ENCODE assay signal across 8 cellular contexts in genomic region chr2:19899853-19900525, GRCh38. TPM values are rescaled to one million over a fixed set of nuclear protein-coding genes. Genes with fewer than 3 reads are reported as not detected.
DNase-seq lines count a peak whose midpoint lies in the region; ATAC-seq and TF ChIP-seq lines count a peak whose summit lies in the region.

No MANE protein-coding gene starts in this region.

- intact Hi-C loops in activated CD4-positive, alpha-beta T cell treated with anti-CD3 and anti-CD28 coated beads, Interleukin-2, amount 10 ng/mL, durations not matched to agents 24 days and 14 days (cut with micrococcal nuclease), result loop anchor here (2.0 to 10.0 kb wide), 4 partner anchors 452 to 917 kb away; partner anchors contain the start of genes PUM2 and RHOB
- intact Hi-C loops in adrenal gland (cut with DNase I), result no loop called here

- TF ChIP-seq POLR2A in adrenal gland (IDR thresholded peaks at IDR 0.05), result no peak

- no peaks in the 10 kb centered on the region for H3K9me3 ChIP-seq in lung (ENCODE audit: control insufficient read depth in 2 of 2, insufficient read depth in 1 of 2, low read length in 1 of 2)
- H3K9me3 ChIP-seq in adrenal gland (replicated peaks in 1 of 3), result no peaks in the 10 kb centered on the region

- H3K9me3 Mint-ChIP-seq in activated CD4-positive, alpha-beta T cell treated with anti-CD3 and anti-CD28 coated beads, Interleukin-2, amount 10 ng/mL, durations not matched to agents 24 days and 14 days, result peaks cover 8% of the 10 kb centered on the region
- H3K9me3 Mint-ChIP-seq in activated naive CD8-positive, alpha-beta T cell treated with anti-CD3 and anti-CD28 coated beads, Interleukin-2, amount 50 U/mL, for 24 hours, result peaks cover 9% of the 10 kb centered on the region

- no peak overlapping the region for H3K4me3 ChIP-seq in lung
- H3K4me3 ChIP-seq in adrenal gland, result peak overlapping the region in 1 of 4 donors; percentile 64

- 62 to 73% methylated on average over 3 of the region's 3 CpGs for WGBS in lung, 2 donors
- 75 to 85% (median 80%) methylated on average over 3 of the region's 3 CpGs for WGBS in adrenal gland, 4 donors

- peaks cover 44% of the 10 kb centered on the region for H3K4me1 Mint-ChIP-seq in activated CD4-positive, alpha-beta T cell treated with anti-CD3 and anti-CD28 coated beads, Interleukin-2, amount 10 ng/mL, durations not matched to agents 24 days and 14 days
- H3K4me1 Mint-ChIP-seq in activated naive CD8-positive, alpha-beta T cell treated with anti-CD3 and anti-CD28 coated beads, Interleukin-2, amount 50 U/mL, for 24 hours, result peaks cover 65% of the 10 kb centered on the region

- TF ChIP-seq CTCF in lung (IDR thresholded peaks at IDR 0.05; ENCODE audit: control extremely low read depth, extremely low read depth), result no peak
- TF ChIP-seq CTCF in adrenal gland (IDR thresholded peaks at IDR 0.05), result no peak

- H3K36me3 ChIP-seq in lung (ENCODE audit: control insufficient read depth in 2 of 2, insufficient read depth in 2 of 2, low read length in 2 of 2) (peaks cover 0 to 1% of the 10 kb centered on the region in 2 donors), adrenal gland (replicated peaks in 1 of 2) (no peaks in the 10 kb centered on the region)

- ATAC-seq in HG03280 (IDR thresholded peaks at IDR 0.05; ENCODE audit: unreplicated experiment), result peak; percentile 29
- ATAC-seq in activated naive CD8-positive, alpha-beta T cell treated with anti-CD3 and anti-CD28 coated beads, Interleukin-2, amount 50 U/mL, for 24 hours, result no peak
- no peak for ATAC-seq in lung (ENCODE audit: insufficient read depth, low FRiP score)

- peaks cover 5% of the 10 kb centered on the region for H3K27me3 Mint-ChIP-seq in activated CD4-positive, alpha-beta T cell treated with anti-CD3 and anti-CD28 coated beads, Interleukin-2, amount 10 ng/mL, durations not matched to agents 24 days and 14 days
- H3K27me3 Mint-ChIP-seq in activated naive CD8-positive, alpha-beta T cell treated with anti-CD3 and anti-CD28 coated beads, Interleukin-2, amount 50 U/mL, for 24 hours, result no peaks in the 10 kb centered on the region

- peak overlapping the region; percentile 91 for H3K27ac Mint-ChIP-seq in activated CD4-positive, alpha-beta T cell treated with anti-CD3 and anti-CD28 coated beads, Interleukin-2, amount 10 ng/mL, durations not matched to agents 24 days and 14 days
- peak overlapping the region; percentile 90 for H3K27ac Mint-ChIP-seq in activated naive CD8-positive, alpha-beta T cell treated with anti-CD3 and anti-CD28 coated beads, Interleukin-2, amount 50 U/mL, for 24 hours

- no peaks in the 10 kb centered on the region for H3K27me3 ChIP-seq in lung (ENCODE audit: control insufficient read depth, insufficient read depth)
- H3K27me3 ChIP-seq in adrenal gland, result no peaks in the 10 kb centered on the region

- DNase-seq in activated CD4-positive, alpha-beta T cell treated with anti-CD3 and anti-CD28 coated beads, Interleukin-2, amount 10 ng/mL, durations not matched to agents 24 days and 14 days, result no peak
- no peak for DNase-seq in activated CD4-positive, alpha-beta T cell treated with anti-CD3 and anti-CD28 coated beads for 48 hours
- no peak for DNase-seq in activated naive CD8-positive, alpha-beta T cell treated with anti-CD3 and anti-CD28 coated beads, Interleukin-2, amount 50 U/mL, for 24 hours
- no peak for DNase-seq in lung (ENCODE audit: low spot score)
- no peak for DNase-seq in middle frontal gyrus (ENCODE audit: extremely low spot score, low spot score)
- DNase-seq in adrenal gland, result no peak
- DNase-seq in COLO829 (ENCODE audit: low spot score), result no peak

- peaks cover 5 to 31% of the 10 kb centered on the region in 2 donors for H3K4me1 ChIP-seq in lung (ENCODE audit: control insufficient read depth in 2 of 2, insufficient read depth in 2 of 2, low read length in 2 of 2)
- H3K4me1 ChIP-seq in adrenal gland (replicated peaks in 1 of 2), result peaks cover 0 to 63% of the 10 kb centered on the region in 2 donors

- H3K36me3 Mint-ChIP-seq in activated CD4-positive, alpha-beta T cell treated with anti-CD3 and anti-CD28 coated beads, Interleukin-2, amount 10 ng/mL, durations not matched to agents 24 days and 14 days (ENCODE audit: low read depth), result peaks cover 19% of the 10 kb centered on the region
- peaks cover 14% of the 10 kb centered on the region for H3K36me3 Mint-ChIP-seq in activated naive CD8-positive, alpha-beta T cell treated with anti-CD3 and anti-CD28 coated beads, Interleukin-2, amount 50 U/mL, for 24 hours (ENCODE audit: low read depth)

- H3K4me3 Mint-ChIP-seq in activated CD4-positive, alpha-beta T cell treated with anti-CD3 and anti-CD28 coated beads, Interleukin-2, amount 10 ng/mL, durations not matched to agents 24 days and 14 days, result peak overlapping the region; percentile 94
- H3K4me3 Mint-ChIP-seq in activated naive CD8-positive, alpha-beta T cell treated with anti-CD3 and anti-CD28 coated beads, Interleukin-2, amount 50 U/mL, for 24 hours, result peak overlapping the region; percentile 88

- peak overlapping the region; percentile 34 to 99 for H3K27ac ChIP-seq in lung (ENCODE audit: low read depth in 1 of 2, low read length in 1 of 2)
- peak overlapping the region in 1 of 5 donors; percentile 92 for H3K27ac ChIP-seq in adrenal gland

RNA-seq across cellular contexts. Expression of gene TTC32, which starts 1.8 kb away (rescaled TPM):
- total RNA-seq in activated CD4-positive, alpha-beta T cell treated with anti-CD3 and anti-CD28 coated beads, Interleukin-2, amount 10 ng/mL, durations not matched to agents 24 days and 14 days, result 10.5 and 11.0 TPM in 2 replicates
- total RNA-seq in lung, result 10 to 100 TPM; 13.4 to 19.0 TPM
- polyA plus RNA-seq in lung, result 10 to 100 TPM; 11.5 to 47.3 TPM
- total RNA-seq in adrenal gland, result 10 to 100 TPM in 3 of 8 donors, 1 to 10 TPM in 5; 2.1 to 21.7 (median 8.5) TPM
- 10 to 100 TPM; 10.0 to 43.9 (median 34.3) TPM for polyA plus RNA-seq in adrenal gland
